2 cellular contexts compared by ENCODE assay signal in genomic region chr3:133015579-133015978, GRCh38. TPM values are rescaled to one million over a fixed set of nuclear protein-coding genes. Genes with fewer than 3 reads are reported as not detected.
"Had no signal": no experiment of that assay in that cellular context is flagged by ENCODE, and none has a peak within 500 bp of the region (broad histone marks: within the 10 kb centered on the region; RNA-seq: fewer than 3 reads in every experiment).

No MANE protein-coding gene starts in this region.

RNA-seq across cellular contexts. Expression of gene TMEM108, which starts 22.6 kb away (rescaled TPM):
- polyA plus RNA-seq: HepG2, IgD-negative memory B cell had no signal
